In genomic region chr10:10138685-10139084, GRCh38 we compare ENCODE assay signal across 12 cellular contexts.
DNase-seq lines count a peak whose midpoint lies in the region; ATAC-seq and TF ChIP-seq lines count a peak whose summit lies in the region.
"Had no signal": no experiment of that assay in that cellular context is flagged by ENCODE, and none has a peak within 500 bp of the region (broad histone marks: within the 10 kb centered on the region; RNA-seq: fewer than 3 reads in every experiment).

No MANE protein-coding gene starts in this region.

- peak; percentile 46 for DNase-seq in ACHN
- DNase-seq in GM12865 (ENCODE audit: low read depth): no peak
- no peak for DNase-seq in activated B cell treated with CpG ODN at 0.5 μM for 24 hours
- peak; percentile 21 for DNase-seq in myocyte (ENCODE audit: low read depth)
- DNase-seq in GOT3 (lab: John Stamatoyannopoulos, UW): no peak
- DNase-seq: adrenal gland; NCI-H1694 treated with DMSO at 0.1 percent for 48 hours; nephron progenitor cell; stimulated activated naive CD4-positive, alpha-beta T cell treated with Interleukin-2 at 50 U/mL for 16 hours had no signal

- TF ChIP-seq CTCF in GM12865 (IDR thresholded peaks at IDR 0.05; ENCODE audit: insufficient read depth, low read depth, low read length, missing control alignments) (no peak), activated B cell treated with CpG ODN at 0.5 μM for 24 hours (IDR thresholded peaks at IDR 0.05) (no peak)

- no peak for ATAC-seq in activated B cell treated with CpG ODN at 0.5 μM for 24 hours (ENCODE audit: low read depth)
- ATAC-seq in activated CD4-positive, CD25-positive, alpha-beta regulatory T cell treated with anti-CD3 and anti-CD28 coated beads, Interleukin-2, amount 50 U/mL, for 24 hours: no peak
- no peak for ATAC-seq in GM19467 (IDR thresholded peaks at IDR 0.05; ENCODE audit: unreplicated experiment)
- ATAC-seq in GM18873 (IDR thresholded peaks at IDR 0.05; ENCODE audit: low FRiP score, unreplicated experiment): no peak

- in situ Hi-C loops in ACHN (cut with HindIII; ENCODE audit: low pct_ligation_motif_present, low pct_unique_long_range_greater_than_20kb, low sequenced_read_pairs): no loop called here

- peak overlapping the region; percentile 57 for H3K4me3 Mint-ChIP-seq in activated B cell treated with CpG ODN at 0.5 μM for 24 hours
- H3K4me3 Mint-ChIP-seq: nephron progenitor cell had no signal

- peaks cover 7% of the 10 kb centered on the region for H3K4me1 Mint-ChIP-seq in activated B cell treated with CpG ODN at 0.5 μM for 24 hours

- peak overlapping the region; percentile 13; the same call in 1 of the 2 replicates for H3K4me3 ChIP-seq in GM12865 (ENCODE audit: low read depth, low read length)

- no peaks in the 10 kb centered on the region for H3K9me3 Mint-ChIP-seq in activated B cell treated with CpG ODN at 0.5 μM for 24 hours
- H3K9me3 Mint-ChIP-seq: nephron progenitor cell had no signal

- no peak overlapping the region for H3K27ac Mint-ChIP-seq in activated B cell treated with CpG ODN at 0.5 μM for 24 hours
- H3K27ac Mint-ChIP-seq: nephron progenitor cell had no signal

- intact Hi-C loops in activated B cell treated with CpG ODN at 0.5 μM for 24 hours (cut with micrococcal nuclease): no loop called here

- no peaks in the 10 kb centered on the region for H3K27me3 Mint-ChIP-seq in activated B cell treated with CpG ODN at 0.5 μM for 24 hours

- POLR2A ChIA-PET in activated B cell treated with CpG ODN at 0.5 μM for 24 hours (lab: Charles Lee): no interaction called here

- CTCF ChIA-PET in activated B cell treated with CpG ODN at 0.5 μM for 24 hours (lab: Charles Lee): no interaction called here

- no peaks in the 10 kb centered on the region for H3K36me3 Mint-ChIP-seq in activated B cell treated with CpG ODN at 0.5 μM for 24 hours (ENCODE audit: low read depth)

Comparison
In these comparisons a context has a peak if more than half of its experiments do, and no peak if none do; other contexts are left out.
1. DNase-seq: peak in ACHN (single experiment) and myocyte (single experiment); none in GM12865 (single experiment), activated B cell treated with CpG ODN at 0.5 μM for 24 hours (single experiment) and GOT3 (single experiment).